19 cellular contexts compared by ENCODE assay signal in the genomic region with DNA sequence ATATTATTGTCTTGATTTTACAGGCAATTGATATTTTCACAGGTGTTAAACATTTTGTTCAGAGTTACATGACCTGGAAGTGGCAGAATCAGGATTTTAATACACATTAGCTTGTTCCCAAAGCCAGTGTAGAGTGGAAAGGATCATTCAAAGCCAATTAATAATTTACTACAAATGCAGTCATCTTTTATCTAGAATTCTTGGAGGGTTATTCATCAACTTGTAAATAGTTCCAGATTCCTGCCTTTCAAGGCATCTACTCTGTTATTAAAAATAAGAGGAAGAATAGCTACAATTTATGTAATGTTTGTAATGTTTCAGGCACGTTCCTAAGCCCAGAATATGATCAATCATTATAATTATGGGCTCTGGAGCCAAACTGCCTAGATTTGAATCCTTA.
"Had no signal": no experiment of that assay in that cellular context is flagged by ENCODE, and none has a peak within 500 bp of the region (broad histone marks: within the 10 kb centered on the region; RNA-seq: fewer than 3 reads in every experiment).

No MANE protein-coding gene starts in this region.

- H3K36me3 ChIP-seq: brain microvascular endothelial cell, heart right ventricle, prostate gland had no signal

- H3K27me3 ChIP-seq: brain microvascular endothelial cell, heart right ventricle had no signal

- H3K4me1 ChIP-seq: heart right ventricle, prostate gland had no signal

- H3K27ac ChIP-seq: brain microvascular endothelial cell, prostate gland had no signal

- H3K9me3 ChIP-seq: prostate gland had no signal

- DNase-seq: activated CD4-positive, alpha-beta T cell treated with anti-CD3 and anti-CD28 coated beads, Interleukin-2, amount 50 U/mL, for 48 hours; activated CD8-positive, alpha-beta memory T cell treated with anti-CD3 and anti-CD28 coated beads, Interleukin-2, amount 10 ng/mL, durations not matched to agents 7 days and 5 days; activated effector memory CD4-positive, alpha-beta T cell treated with anti-CD3 and anti-CD28 coated beads, Interleukin-2, amount 50 U/mL, for 16 hours; activated T-cell treated with anti-CD3 and anti-CD28 coated beads, Interleukin-2, amount 50 U/mL, for 24 hours; amygdala; brain microvascular endothelial cell; cerebellar nuclear complex; endodermal cell; heart right ventricle; mammary epithelial cell; nucleus accumbens; stimulated activated CD4-positive, alpha-beta T cell treated with anti-CD3 and anti-CD28 coated beads, Interleukin-2, amount 100 ng/mL, for 24 hours; stimulated activated naive CD4-positive, alpha-beta T cell treated with Interleukin-2 at 50 U/mL for 16 hours; SW 1271 had no signal

- H3K4me3 ChIP-seq: heart right ventricle, prostate gland had no signal

- ATAC-seq: activated CD4-positive, CD25-positive, alpha-beta regulatory T cell treated with anti-CD3 and anti-CD28 coated beads, Interleukin-2, amount 50 U/mL, for 24 hours; activated CD8-positive, alpha-beta memory T cell treated with anti-CD3 and anti-CD28 coated beads, Interleukin-2, amount 10 ng/mL, durations not matched to agents 7 days and 5 days; activated naive CD4-positive, alpha-beta T cell treated with anti-CD3 and anti-CD28 coated beads, Interleukin-2, amount 50 U/mL, for 72 hours; heart right ventricle; natural killer cell treated with Interleukin-12 subunit alpha and Interleukin-12 subunit beta and Interleukin-15 and Interleukin-18, amount 100 ng/mL, for 72 hours; sciatic nerve had no signal
